Comparison of ENCODE assay signal across 1 cellular context in genomic region chr4:140837742-140838141, GRCh38.
TF ChIP-seq lines count a peak whose summit lies in the region.

No MANE protein-coding gene starts in this region.

TF ChIP-seq in HepG2, 621 proteins besides CTCF, POLR2A, EP300 and RAD21 (continued from another document):
- no peak for TF ChIP-seq TBX2 (CRISPR knock-in tag; IDR thresholded peaks at IDR 0.05; ENCODE audit: borderline replicate concordance)
- no peak for TF ChIP-seq TARDBP (CRISPR knock-in tag; IDR thresholded peaks at IDR 0.05)
- TF ChIP-seq ZNF496 (CRISPR knock-in tag; IDR thresholded peaks at IDR 0.05; ENCODE audit: insufficient replicate concordance): no peak
- no peak for TF ChIP-seq ZNF589 (CRISPR knock-in tag; conservative IDR thresholded peaks at IDR 0.05)
- TF ChIP-seq, protein P1, sequence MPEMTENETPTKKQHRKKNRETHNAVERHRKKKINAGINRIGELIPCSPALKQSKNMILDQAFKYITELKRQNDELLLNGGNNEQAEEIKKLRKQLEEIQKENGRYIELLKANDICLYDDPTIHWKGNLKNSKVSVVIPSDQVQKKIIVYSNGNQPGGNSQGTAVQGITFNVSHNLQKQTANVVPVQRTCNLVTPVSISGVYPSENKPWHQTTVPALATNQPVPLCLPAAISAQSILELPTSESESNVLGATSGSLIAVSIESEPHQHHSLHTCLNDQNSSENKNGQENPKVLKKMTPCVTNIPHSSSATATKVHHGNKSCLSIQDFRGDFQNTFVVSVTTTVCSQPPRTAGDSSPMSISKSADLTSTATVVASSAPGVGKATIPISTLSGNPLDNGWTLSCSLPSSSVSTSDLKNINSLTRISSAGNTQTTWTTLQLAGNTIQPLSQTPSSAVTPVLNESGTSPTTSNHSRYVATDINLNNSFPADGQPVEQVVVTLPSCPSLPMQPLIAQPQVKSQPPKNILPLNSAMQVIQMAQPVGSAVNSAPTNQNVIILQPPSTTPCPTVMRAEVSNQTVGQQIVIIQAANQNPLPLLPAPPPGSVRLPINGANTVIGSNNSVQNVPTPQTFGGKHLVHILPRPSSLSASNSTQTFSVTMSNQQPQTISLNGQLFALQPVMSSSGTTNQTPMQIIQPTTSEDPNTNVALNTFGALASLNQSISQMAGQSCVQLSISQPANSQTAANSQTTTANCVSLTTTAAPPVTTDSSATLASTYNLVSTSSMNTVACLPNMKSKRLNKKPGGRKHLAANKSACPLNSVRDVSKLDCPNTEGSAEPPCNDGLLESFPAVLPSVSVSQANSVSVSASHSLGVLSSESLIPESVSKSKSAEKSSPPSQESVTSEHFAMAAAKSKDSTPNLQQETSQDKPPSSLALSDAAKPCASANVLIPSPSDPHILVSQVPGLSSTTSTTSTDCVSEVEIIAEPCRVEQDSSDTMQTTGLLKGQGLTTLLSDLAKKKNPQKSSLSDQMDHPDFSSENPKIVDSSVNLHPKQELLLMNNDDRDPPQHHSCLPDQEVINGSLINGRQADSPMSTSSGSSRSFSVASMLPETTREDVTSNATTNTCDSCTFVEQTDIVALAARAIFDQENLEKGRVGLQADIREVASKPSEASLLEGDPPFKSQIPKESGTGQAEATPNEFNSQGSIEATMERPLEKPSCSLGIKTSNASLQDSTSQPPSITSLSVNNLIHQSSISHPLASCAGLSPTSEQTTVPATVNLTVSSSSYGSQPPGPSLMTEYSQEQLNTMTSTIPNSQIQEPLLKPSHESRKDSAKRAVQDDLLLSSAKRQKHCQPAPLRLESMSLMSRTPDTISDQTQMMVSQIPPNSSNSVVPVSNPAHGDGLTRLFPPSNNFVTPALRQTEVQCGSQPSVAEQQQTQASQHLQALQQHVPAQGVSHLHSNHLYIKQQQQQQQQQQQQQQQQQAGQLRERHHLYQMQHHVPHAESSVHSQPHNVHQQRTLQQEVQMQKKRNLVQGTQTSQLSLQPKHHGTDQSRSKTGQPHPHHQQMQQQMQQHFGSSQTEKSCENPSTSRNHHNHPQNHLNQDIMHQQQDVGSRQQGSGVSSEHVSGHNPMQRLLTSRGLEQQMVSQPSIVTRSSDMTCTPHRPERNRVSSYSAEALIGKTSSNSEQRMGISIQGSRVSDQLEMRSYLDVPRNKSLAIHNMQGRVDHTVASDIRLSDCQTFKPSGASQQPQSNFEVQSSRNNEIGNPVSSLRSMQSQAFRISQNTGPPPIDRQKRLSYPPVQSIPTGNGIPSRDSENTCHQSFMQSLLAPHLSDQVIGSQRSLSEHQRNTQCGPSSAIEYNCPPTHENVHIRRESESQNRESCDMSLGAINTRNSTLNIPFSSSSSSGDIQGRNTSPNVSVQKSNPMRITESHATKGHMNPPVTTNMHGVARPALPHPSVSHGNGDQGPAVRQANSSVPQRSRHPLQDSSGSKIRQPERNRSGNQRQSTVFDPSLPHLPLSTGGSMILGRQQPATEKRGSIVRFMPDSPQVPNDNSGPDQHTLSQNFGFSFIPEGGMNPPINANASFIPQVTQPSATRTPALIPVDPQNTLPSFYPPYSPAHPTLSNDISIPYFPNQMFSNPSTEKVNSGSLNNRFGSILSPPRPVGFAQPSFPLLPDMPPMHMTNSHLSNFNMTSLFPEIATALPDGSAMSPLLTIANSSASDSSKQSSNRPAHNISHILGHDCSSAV (CRISPR knock-in tag; IDR thresholded peaks at IDR 0.05; ENCODE audit: borderline replicate concordance): no peak
- TF ChIP-seq SRSF4 (IDR thresholded peaks at IDR 0.05; ENCODE audit: low read depth, low read length, poor library complexity, severe bottlenecking): no peak
- TF ChIP-seq U2AF1 (optimal IDR thresholded peaks at IDR 0.05; ENCODE audit: low read depth, low read length): no peak
